15 cellular contexts compared by ENCODE assay signal in genomic region chr12:26188641-26189040, GRCh38. TPM values are rescaled to one million over a fixed set of nuclear protein-coding genes. Genes with fewer than 3 reads are reported as not detected.
DNase-seq lines count a peak whose midpoint lies in the region; ATAC-seq, FAIRE-seq and TF ChIP-seq lines count a peak whose summit lies in the region.
"Had no signal": no experiment of that assay in that cellular context is flagged by ENCODE, and none has a peak within 500 bp of the region (broad histone marks: within the 10 kb centered on the region; RNA-seq: fewer than 3 reads in every experiment).

No MANE protein-coding gene starts in this region.

- POLR2A ChIA-PET in SK-N-SH (lab: Yijun Ruan, JAX) = no interaction called here

- H2AFZ ChIP-seq in SK-N-SH (ENCODE audit: low read depth) = no peak overlapping the region
- no peak overlapping the region for H2AFZ ChIP-seq in fibroblast of lung (ENCODE audit: low read length)

- no peaks in the 10 kb centered on the region for H3K27me3 ChIP-seq in SK-N-SH (ENCODE audit: insufficient read depth)
- H3K27me3 ChIP-seq in fibroblast of lung (ENCODE audit: control insufficient read depth, insufficient read depth, low read length) = no peaks in the 10 kb centered on the region
- H3K27me3 ChIP-seq in small intestine (ENCODE audit: control insufficient read depth in 2 of 2, insufficient read depth in 2 of 2, low read length in 2 of 2) = no peaks in the 10 kb centered on the region

- TF ChIP-seq RAD21 in SK-N-SH (IDR thresholded peaks at IDR 0.05; ENCODE audit: low read length) = no peak

- peak; percentile 51 for FAIRE-seq in small intestine (lab: Jason Lieb, UNC)
- FAIRE-seq: K562 had no signal

- no peaks in the 10 kb centered on the region for H3K36me3 Mint-ChIP-seq in HFFc6 (ENCODE audit: low read depth)

- H3K27ac Mint-ChIP-seq in HFFc6 = peak overlapping the region; percentile 75
- H3K27ac Mint-ChIP-seq: H9 had no signal

- H3K9ac ChIP-seq in SK-N-SH = no peak overlapping the region
- H3K9ac ChIP-seq in fibroblast of lung (ENCODE audit: insufficient read depth, low read length) = no peak overlapping the region

- TF ChIP-seq EP300 in SK-N-SH (IDR thresholded peaks at IDR 0.05; ENCODE audit: borderline replicate concordance in 1 of 2, low read depth in 1 of 2, low read length in 1 of 2) = no peak

- ATAC-seq in HG02678 (IDR thresholded peaks at IDR 0.05; ENCODE audit: unreplicated experiment) (no peak), HG03095 (IDR thresholded peaks at IDR 0.05; ENCODE audit: unreplicated experiment) (no peak)
- ATAC-seq: K562, Right ventricle myocardium inferior had no signal

- WGBS in SK-N-SH (ENCODE audit: low lambda C conversion rate) = 97% methylated on average over 2 of the region's 2 CpGs
- 87 to 96% (median 88%) methylated on average over 2 of the region's 2 CpGs for WGBS in small intestine, 3 donors

- no peaks in the 10 kb centered on the region for H4K20me1 ChIP-seq in SK-N-SH (ENCODE audit: insufficient read depth)
- no peaks in the 10 kb centered on the region for H4K20me1 ChIP-seq in fibroblast of lung (ENCODE audit: control insufficient read depth, extremely low read depth, insufficient read depth, low read length)

- no peaks in the 10 kb centered on the region for H3K9me3 ChIP-seq in SK-N-SH
- no peaks in the 10 kb centered on the region for H3K9me3 ChIP-seq in fibroblast of lung (ENCODE audit: control insufficient read depth, insufficient read depth, low read depth, low read length)
- no peaks in the 10 kb centered on the region for H3K9me3 ChIP-seq in small intestine (ENCODE audit: control insufficient read depth, low read depth)

- H3K4me3 ChIP-seq in SK-N-SH (ENCODE audit: low read depth in 2 of 2, low read length in 1 of 2) (no peak overlapping the region), fibroblast of lung (replicated peaks in 1 of 4; ENCODE audit: control extremely low read depth in 1 of 4, insufficient read depth in 1 of 4, low read depth in 3 of 4, low read length in 4 of 4) (no peak overlapping the region), small intestine (ENCODE audit: low read depth in 1 of 2, low read length in 2 of 2) (no peak overlapping the region)
- H3K4me3 ChIP-seq: K562 had no signal

- H3K36me3 ChIP-seq in SK-N-SH (replicated peaks in 1 of 2; ENCODE audit: control insufficient read depth in 1 of 2, insufficient read depth in 2 of 2, low read length in 1 of 2) = no peaks in the 10 kb centered on the region
- no peaks in the 10 kb centered on the region for H3K36me3 ChIP-seq in fibroblast of lung (ENCODE audit: control insufficient read depth, insufficient read depth, low read length)
- H3K36me3 ChIP-seq in small intestine (ENCODE audit: control insufficient read depth in 2 of 2, insufficient read depth in 2 of 2, low read length in 2 of 2) = no peaks in the 10 kb centered on the region

- no peak overlapping the region for H3K4me3 Mint-ChIP-seq in HFFc6
- H3K4me3 Mint-ChIP-seq: H9 had no signal

- H3K4me2 ChIP-seq in SK-N-SH (0 out of 2 replicates have a peak overlapping the region, but pooled peaks have one; percentile 1), fibroblast of lung (ENCODE audit: extremely low read depth, insufficient read depth, low read length) (no peak overlapping the region)

- DNase-seq in HFFc6 (no peak), SK-N-SH (no peak), fibroblast of lung (ENCODE audit: low read depth in 2 of 2) (peak; percentile 4 to 70), small intestine (no peak), activated gamma-delta T cell (lab: John Stamatoyannopoulos, UW) (no peak)
- DNase-seq: C1 segment of cervical spinal cord, H9, NCI-H1048, NCI-H146, NCI-H345, NCI-H526 treated with DMSO at 0.1 percent for 48 hours had no signal

- H3F3A ChIP-seq in SK-N-SH (replicated peaks; ENCODE audit: insufficient read depth) = peaks cover 4% of the 10 kb centered on the region

- H3K9me3 Mint-ChIP-seq in HFFc6 = no peaks in the 10 kb centered on the region
- H3K9me3 Mint-ChIP-seq: H9 had no signal

- no peaks in the 10 kb centered on the region; the same call in 1 of the 2 replicates for H3K27me3 Mint-ChIP-seq in HFFc6 (ENCODE audit: insufficient read depth)

- H3K79me2 ChIP-seq in SK-N-SH (ENCODE audit: insufficient read depth) (no peaks in the 10 kb centered on the region), fibroblast of lung (ENCODE audit: control insufficient read depth, insufficient read depth, low read length) (no peaks in the 10 kb centered on the region)

- H3K4me1 Mint-ChIP-seq in HFFc6 (ENCODE audit: low read depth) = peaks cover 31% of the 10 kb centered on the region

- peaks cover 0 to 5% of the 10 kb centered on the region in 2 experiments; a peak in 3 of 4 replicates for H3K4me1 ChIP-seq in SK-N-SH (ENCODE audit: control insufficient read depth in 1 of 2, insufficient read depth in 2 of 2, low read depth in 1 of 2, low read length in 1 of 2)
- H3K4me1 ChIP-seq in fibroblast of lung (ENCODE audit: control insufficient read depth, extremely low read depth, insufficient read depth, low read length) = peaks cover 5% of the 10 kb centered on the region
- no peaks in the 10 kb centered on the region for H3K4me1 ChIP-seq in small intestine (ENCODE audit: control insufficient read depth in 2 of 2, insufficient read depth in 1 of 2, low read depth in 1 of 2, low read length in 1 of 2)

- no peaks in the 10 kb centered on the region for H3K9me2 ChIP-seq in SK-N-SH

- TF ChIP-seq CTCF in HFFc6 (IDR thresholded peaks at IDR 0.05) (no peak), SK-N-SH (IDR thresholded peaks at IDR 0.05) (no peak), fibroblast of lung (conservative IDR thresholded peaks at IDR 0.05 in 1 of 2, IDR thresholded peaks at IDR 0.05 in 1 of 2; ENCODE audit: low read depth in 1 of 2, low read length in 2 of 2) (no peak)

- peak overlapping the region; percentile 39 to 62; a peak in 3 of 4 replicates for H3K27ac ChIP-seq in SK-N-SH (ENCODE audit: low read depth in 2 of 2, low read length in 1 of 2)
- no peak overlapping the region for H3K27ac ChIP-seq in fibroblast of lung (ENCODE audit: insufficient read depth, low read length)
- H3K27ac ChIP-seq in small intestine (ENCODE audit: low read depth in 1 of 2, low read length in 1 of 2) = no peak overlapping the region

- CTCF ChIA-PET in SK-N-SH (lab: Yijun Ruan, JAX) = no interaction called here

TF ChIP-seq in SK-N-SH, 30 proteins besides CTCF, POLR2A, EP300 and RAD21:
- TF ChIP-seq JUND (IDR thresholded peaks at IDR 0.05) = no peak

RNA-seq across cellular contexts. Expression of gene SSPN, which starts 6.7 kb away (rescaled TPM):
- total RNA-seq in HFFc6 (2021; fragmentation: NEBNext Ultra II Directional; extraction: Animal tissue kit (Norgen Biotek cat#: 25700)) = 10 to 100 TPM; 10.6 to 17.5 (median 15.4) TPM
- polyA plus RNA-seq in SK-N-SH (2012; rRNA removed) (5.9 and 11.7 TPM in 2 replicates), fibroblast of lung (7.5 and 18.3 TPM in 2 replicates), small intestine (1 to 10 TPM in 1 of 3 donors, under 1 TPM in 2; 0.67 to 2.6 (median 0.81) TPM)
- polyA plus RNA-seq in SK-N-SH (2012; cell fraction: cytosol; rRNA removed) = 7.9 and 9.7 TPM in 2 replicates
- 5.4 and 7.4 TPM in 2 replicates for polyA plus RNA-seq in SK-N-SH (2012; cell fraction: nucleus; rRNA removed)
- 9.8 and 18.5 TPM in 2 replicates for total RNA-seq in fibroblast of lung
- polyA plus RNA-seq in fibroblast of lung (2012) = 5.8 and 16.2 TPM in 2 replicates
- 26.3 and 44.0 TPM in 2 replicates for polyA minus RNA-seq in fibroblast of lung (ENCODE audit: low replicate concordance)
- polyA plus RNA-seq: K562 had no signal

Comparison
In these comparisons a context has a peak if more than half of its experiments do, and no peak if none do; other contexts are left out.
1. DNase-seq: peak in fibroblast of lung (2 of 2); none in HFFc6 (single experiment), SK-N-SH (single experiment), small intestine (single experiment) and activated gamma-delta T cell (single experiment).
2. H3K27ac ChIP-seq: peak in SK-N-SH (2 of 2); none in fibroblast of lung (single experiment) and small intestine (0 of 2).